25 cellular contexts compared by ENCODE assay signal in genomic region chr2:166867874-166868514, GRCh38. TPM values are rescaled to one million over a fixed set of nuclear protein-coding genes. Genes with fewer than 3 reads are reported as not detected.
"Had no signal": no experiment of that assay in that cellular context is flagged by ENCODE, and none has a peak within 500 bp of the region (broad histone marks: within the 10 kb centered on the region; RNA-seq: fewer than 3 reads in every experiment).

No MANE protein-coding gene starts in this region.

- H3K27me3 ChIP-seq: hepatocyte, spleen, stomach, transverse colon had no signal

- H3K27me3 Mint-ChIP-seq: naive B cell; stimulated activated naive B cell treated with anti-CD40 and anti-IgM and Interleukin-4, amounts not matched to agents 10 μg/mL and 1 μg/mL and 100 μg/mL, for 72 hours had no signal

- H3K9me3 Mint-ChIP-seq: nephron; stimulated activated naive B cell treated with anti-CD40 and anti-IgM and Interleukin-4, amounts not matched to agents 10 μg/mL and 1 μg/mL and 100 μg/mL, for 72 hours had no signal

- H3K4me1 ChIP-seq: parathyroid adenoma, prostate gland, spleen, stomach, transverse colon had no signal

- H3K4me3 Mint-ChIP-seq: naive B cell; nephron; stimulated activated naive B cell treated with anti-CD40 and anti-IgM and Interleukin-4, amounts not matched to agents 10 μg/mL and 1 μg/mL and 100 μg/mL, for 72 hours had no signal

- H3K9me3 ChIP-seq: prostate gland, spleen, stomach, thoracic aorta, transverse colon had no signal

- H3K27ac Mint-ChIP-seq: naive B cell; nephron; stimulated activated naive B cell treated with anti-CD40 and anti-IgM and Interleukin-4, amounts not matched to agents 10 μg/mL and 1 μg/mL and 100 μg/mL, for 72 hours had no signal

- ATAC-seq: sciatic nerve; stimulated activated naive B cell treated with anti-CD40 and anti-IgM and Interleukin-4, amounts not matched to agents 10 μg/mL and 1 μg/mL and 100 μg/mL, for 72 hours had no signal

- H3K9ac ChIP-seq: parathyroid adenoma had no signal

- H2AFZ ChIP-seq: hepatocyte, parathyroid adenoma had no signal

- H3K4me2 ChIP-seq: hepatocyte had no signal

- DNase-seq: effector CD4-positive, alpha-beta T cell; foreskin melanocyte; head of caudate nucleus; kidney glomerular epithelial cell; mesendoderm; naive B cell; spleen; stimulated activated CD4-positive, alpha-beta T cell treated with anti-CD3 and anti-CD28 coated beads, Interleukin-15, amount 100 ng/mL, for 24 hours; stimulated activated CD4-positive, alpha-beta T cell treated with anti-CD3 and anti-CD28 coated beads, Interleukin-1b, Interleukin-23, amount 100 ng/mL, for 48 hours; stimulated activated CD4-positive, alpha-beta T cell treated with anti-CD3 and anti-CD28 coated beads, Interleukin-4, amount 100 ng/mL, for 24 hours; stimulated activated naive B cell treated with anti-CD40 and anti-IgM and Interleukin-4, amounts not matched to agents 10 μg/mL and 1 μg/mL and 100 μg/mL, for 72 hours; stomach; substantia nigra; transverse colon had no signal

- H3K36me3 Mint-ChIP-seq: naive B cell; stimulated activated naive B cell treated with anti-CD40 and anti-IgM and Interleukin-4, amounts not matched to agents 10 μg/mL and 1 μg/mL and 100 μg/mL, for 72 hours had no signal

- H3K4me1 Mint-ChIP-seq: naive B cell; nephron; stimulated activated naive B cell treated with anti-CD40 and anti-IgM and Interleukin-4, amounts not matched to agents 10 μg/mL and 1 μg/mL and 100 μg/mL, for 72 hours had no signal

- H3K4me3 ChIP-seq: coronary artery, hepatocyte, prostate gland, spleen, stomach, thoracic aorta, transverse colon had no signal

- H3K27ac ChIP-seq: coronary artery, hepatocyte, parathyroid adenoma, prostate gland, spleen, stomach, thoracic aorta, transverse colon had no signal

- H3K36me3 ChIP-seq: prostate gland, spleen, stomach, thoracic aorta, transverse colon had no signal

- H3K79me2 ChIP-seq: hepatocyte, parathyroid adenoma had no signal

RNA-seq across cellular contexts. Expression of gene XIRP2, which starts 20.3 kb away (rescaled TPM):
- total RNA-seq: dermis microvascular lymphatic vessel endothelial cell, hepatocyte, lung microvascular endothelial cell, omental fat pad, renal cortical epithelial cell, thoracic aorta had no signal
- polyA plus RNA-seq: hepatocyte had no signal
